ENCODE assay signal across 22 cellular contexts in genomic region chr1:33195560-33195959, GRCh38. TPM values are rescaled to one million over a fixed set of nuclear protein-coding genes. Genes with fewer than 3 reads are reported as not detected.
DNase-seq lines count a peak whose midpoint lies in the region; ATAC-seq and TF ChIP-seq lines count a peak whose summit lies in the region.
"Had no signal": no experiment of that assay in that cellular context is flagged by ENCODE, and none has a peak within 500 bp of the region (broad histone marks: within the 10 kb centered on the region; RNA-seq: fewer than 3 reads in every experiment).

No MANE protein-coding gene starts in this region.

- intact Hi-C loops in OCI-LY7 (cut with micrococcal nuclease; ENCODE audit: unreplicated experiment): no loop called here

- H3K9me2 ChIP-seq in OCI-LY7 (ENCODE audit: insufficient read depth, low read length): no peaks in the 10 kb centered on the region

- H3K27ac Mint-ChIP-seq in activated T-helper 17 cell treated with anti-CD3 and anti-CD28 coated beads, Interleukin-2, amount 50 U/mL, for 72 hours: no peak overlapping the region
- H3K27ac Mint-ChIP-seq: B cell had no signal

- peaks cover 7% of the 10 kb centered on the region for H3K4me1 Mint-ChIP-seq in activated T-helper 17 cell treated with anti-CD3 and anti-CD28 coated beads, Interleukin-2, amount 50 U/mL, for 72 hours

- BruUV-seq in OCI-LY7 (replicated peaks; lab: Mats Ljungman, UMichigan): no TSS peak

- peak; percentile 70 for ATAC-seq in activated T-helper 17 cell treated with anti-CD3 and anti-CD28 coated beads, Interleukin-2, amount 50 U/mL, for 72 hours (replicated peaks)
- no peak for ATAC-seq in HG03521 (IDR thresholded peaks at IDR 0.05; ENCODE audit: unreplicated experiment)

- H3K4me1 ChIP-seq in smooth muscle cell (ENCODE audit: low read depth): peaks cover 3% of the 10 kb centered on the region
- H3K4me1 ChIP-seq in OCI-LY7 (ENCODE audit: insufficient read depth, low read length, poor library complexity, severe bottlenecking): no peaks in the 10 kb centered on the region

- H3K4me3 ChIP-seq in epithelial cell of esophagus (ENCODE audit: low read length) (no peak overlapping the region), smooth muscle cell (no peak overlapping the region), OCI-LY7 (ENCODE audit: low read depth, low read length, poor library complexity, severe bottlenecking) (no peak overlapping the region)
- H3K4me3 ChIP-seq: MG63 had no signal

- CTCF ChIA-PET in OCI-LY7 (lab: Charles Lee; ENCODE audit: unreplicated experiment): no interaction called here

- H3K9me3 ChIP-seq in smooth muscle cell (replicated peaks; ENCODE audit: low read depth): no peaks in the 10 kb centered on the region
- no peaks in the 10 kb centered on the region for H3K9me3 ChIP-seq in OCI-LY7 (ENCODE audit: low read length)
- H3K9me3 ChIP-seq: MG63 had no signal

- H3K9me3 Mint-ChIP-seq in activated T-helper 17 cell treated with anti-CD3 and anti-CD28 coated beads, Interleukin-2, amount 50 U/mL, for 72 hours: no peaks in the 10 kb centered on the region

- no peaks in the 10 kb centered on the region for H3K79me2 ChIP-seq in smooth muscle cell (ENCODE audit: low read depth)
- H3K79me2 ChIP-seq in OCI-LY7 (ENCODE audit: insufficient read depth, low read depth, low read length): no peaks in the 10 kb centered on the region

- POLR2A ChIA-PET in OCI-LY7 (lab: Charles Lee): no interaction called here

- 52% methylated on average over 2 of the region's 2 CpGs for WGBS in smooth muscle cell (ENCODE audit: low lambda C conversion rate)

- H3K4me3 Mint-ChIP-seq in activated T-helper 17 cell treated with anti-CD3 and anti-CD28 coated beads, Interleukin-2, amount 50 U/mL, for 72 hours: no peak overlapping the region
- H3K4me3 Mint-ChIP-seq: B cell had no signal

- TF ChIP-seq CTCF in epithelial cell of esophagus (IDR thresholded peaks at IDR 0.05; ENCODE audit: insufficient read depth, low read depth, low read length, missing control alignments) (no peak), smooth muscle cell (IDR thresholded peaks at IDR 0.05; ENCODE audit: borderline replicate concordance, insufficient read depth, poor library complexity, severe bottlenecking) (no peak), OCI-LY7 (conservative IDR thresholded peaks at IDR 0.05; ENCODE audit: low read length) (no peak)

- H3K27ac ChIP-seq in smooth muscle cell (ENCODE audit: low read depth) (no peak overlapping the region), OCI-LY7 (ENCODE audit: low read depth, low read length, poor library complexity, severe bottlenecking) (no peak overlapping the region)
- H3K27ac ChIP-seq: HL-60 had no signal

- H2AFZ ChIP-seq in smooth muscle cell (ENCODE audit: low read depth) (no peak overlapping the region), OCI-LY7 (ENCODE audit: low read length) (no peak overlapping the region)

- no peak overlapping the region for H3K9ac ChIP-seq in smooth muscle cell (ENCODE audit: low read depth)

- no peaks in the 10 kb centered on the region for H3K36me3 Mint-ChIP-seq in activated T-helper 17 cell treated with anti-CD3 and anti-CD28 coated beads, Interleukin-2, amount 50 U/mL, for 72 hours (ENCODE audit: low read depth)

- H3K27me3 Mint-ChIP-seq in activated T-helper 17 cell treated with anti-CD3 and anti-CD28 coated beads, Interleukin-2, amount 50 U/mL, for 72 hours: peaks cover 21% of the 10 kb centered on the region

- H3K4me2 ChIP-seq in smooth muscle cell (peak overlapping the region; percentile 20), OCI-LY7 (ENCODE audit: low read length) (no peak overlapping the region)

- peaks cover 20% of the 10 kb centered on the region for H3K27me3 ChIP-seq in smooth muscle cell (ENCODE audit: low read depth)

- H3F3A ChIP-seq in smooth muscle cell (ENCODE audit: low read depth): no peaks in the 10 kb centered on the region

- DNase-seq in activated CD4-positive, alpha-beta T cell treated with anti-CD3 and anti-CD28 coated beads for 48 hours: peak; percentile 38
- DNase-seq in activated CD4-positive, alpha-beta T cell treated with anti-CD3 and anti-CD28 coated beads, Interleukin-2, amount 50 U/mL, for 48 hours: no peak
- DNase-seq in epithelial cell of esophagus (ENCODE audit: low read depth) (peak; percentile 74), smooth muscle cell (lab: John Stamatoyannopoulos, UW; ENCODE audit: unreplicated experiment) (no peak), OCI-LY7 (ENCODE audit: low spot score) (no peak), NCI-H1092 (lab: John Stamatoyannopoulos, UW) (no peak)
- DNase-seq: 8988T; DMS79 treated with DMSO at 0.1 percent for 48 hours; H7; Karpas-422; MG63; NCI-H1048; NCI-H1694; NCI-H2081 treated with DMSO at 0.1 percent for 48 hours; NCI-H510A; NCI-H748 treated with DMSO at 0.1 percent for 48 hours; NK-92 treated with Interleukin-12 subunit alpha and Interleukin-12 subunit beta, amount 100 ng/mL, for 24 hours; Right ventricle myocardium superior had no signal

- H4K20me1 ChIP-seq in smooth muscle cell (ENCODE audit: low read depth): no peaks in the 10 kb centered on the region
- no peaks in the 10 kb centered on the region for H4K20me1 ChIP-seq in OCI-LY7 (ENCODE audit: insufficient read depth, low read length)

- H3K36me3 ChIP-seq in smooth muscle cell (ENCODE audit: low read depth) (no peaks in the 10 kb centered on the region), OCI-LY7 (ENCODE audit: insufficient read depth, low read length) (no peaks in the 10 kb centered on the region)
- H3K36me3 ChIP-seq: MG63 had no signal

RNA-seq across cellular contexts. Expression of gene TRIM62, which starts 13.7 kb away (rescaled TPM):
- total RNA-seq in activated T-helper 17 cell treated with anti-CD3 and anti-CD28 coated beads, Interleukin-2, amount 50 U/mL, for 72 hours: 1 to 10 TPM; 4.3 to 6.5 TPM
- total RNA-seq in smooth muscle cell: 1.3 TPM in 2 replicates
- 3.6 and 3.9 TPM in 2 replicates for polyA plus RNA-seq in smooth muscle cell
- 2.0 and 2.4 TPM in 2 replicates for total RNA-seq in OCI-LY7 (2014; rRNA removed; shearing (Covaris generic))
- total RNA-seq in OCI-LY7 (2022): 8.4 and 8.8 TPM in 2 replicates

Comparison
In these comparisons a context has a peak if more than half of its experiments do, and no peak if none do; other contexts are left out.
1. DNase-seq: peak in activated CD4-positive, alpha-beta T cell treated with anti-CD3 and anti-CD28 coated beads for 48 hours (single experiment) and epithelial cell of esophagus (single experiment); none in activated CD4-positive, alpha-beta T cell treated with anti-CD3 and anti-CD28 coated beads, Interleukin-2, amount 50 U/mL, for 48 hours (0 of 2), smooth muscle cell (single experiment), OCI-LY7 (single experiment) and NCI-H1092 (single experiment).